Comparison of ENCODE assay signal across 15 cellular contexts in genomic region chr4:78167510-78167909, GRCh38.
DNase-seq lines count a peak whose midpoint lies in the region; ATAC-seq, FAIRE-seq and TF ChIP-seq lines count a peak whose summit lies in the region.
"Had no signal": no experiment of that assay in that cellular context is flagged by ENCODE, and none has a peak within 500 bp of the region (broad histone marks: within the 10 kb centered on the region; RNA-seq: fewer than 3 reads in every experiment).

No MANE protein-coding gene starts in this region.

- TF ChIP-seq CTCF in A549 (IDR thresholded peaks at IDR 0.05) (no peak), K562 (IDR thresholded peaks at IDR 0.05 in 2 of 3, conservative IDR thresholded peaks at IDR 0.05 in 1 of 3; ENCODE audit: insufficient read depth in 2 of 3, low read depth in 1 of 3, low read length in 3 of 3) (no peak), neural cell (IDR thresholded peaks at IDR 0.05; ENCODE audit: poor library complexity, severe bottlenecking) (no peak), heart right ventricle (IDR thresholded peaks at IDR 0.05) (no peak)

- TF ChIP-seq RAD21 in A549 (conservative IDR thresholded peaks at IDR 0.05 in 1 of 2, IDR thresholded peaks at IDR 0.05 in 1 of 2) = no peak
- TF ChIP-seq RAD21 in K562 (CRISPR knock-in tag; conservative IDR thresholded peaks at IDR 0.05 in 1 of 2, IDR thresholded peaks at IDR 0.05 in 1 of 2) = no peak
- no peak for TF ChIP-seq RAD21 in neural cell (conservative IDR thresholded peaks at IDR 0.05)

- H3K4me1 ChIP-seq in A549 (no peaks in the 10 kb centered on the region), K562 (replicated peaks in 1 of 2; ENCODE audit: control insufficient read depth in 2 of 2, insufficient read depth in 2 of 2, low read length in 2 of 2) (no peaks in the 10 kb centered on the region), heart right ventricle (no peaks in the 10 kb centered on the region)

- H3K4me2 ChIP-seq in A549 = no peak overlapping the region
- H3K4me2 ChIP-seq in K562 (ENCODE audit: insufficient read depth, low read length) = no peak overlapping the region
- H3K4me2 ChIP-seq in neural cell (ENCODE audit: low read length) = no peak overlapping the region
- H3K4me2 ChIP-seq: KMS-11 had no signal

- no peak for FAIRE-seq in A549 (lab: Jason Lieb, UNC)
- no peak for FAIRE-seq in K562 (lab: Jason Lieb, UNC)
- FAIRE-seq: G401.6 had no signal

- no peaks in the 10 kb centered on the region for H3K9me1 ChIP-seq in K562 (ENCODE audit: control insufficient read depth, insufficient read depth, low read length)

- H3K27me3 ChIP-seq in K562 (ENCODE audit: control insufficient read depth in 2 of 2, insufficient read depth in 2 of 2, low read length in 2 of 2) = peaks cover 7 to 10% of the 10 kb centered on the region in 2 experiments; a peak in 2 of 5 replicates
- H3K27me3 ChIP-seq in neural cell (ENCODE audit: insufficient read depth, low read depth, low read length) = no peaks in the 10 kb centered on the region
- H3K27me3 ChIP-seq in heart right ventricle = no peaks in the 10 kb centered on the region

- POLR2A ChIA-PET in A549 (lab: Yijun Ruan, JAX) = no interaction called here
- POLR2A ChIA-PET in K562 (lab: Yijun Ruan, JAX) = no interaction called here

- no peaks in the 10 kb centered on the region for H3K9me3 ChIP-seq in A549
- no peaks in the 10 kb centered on the region for H3K9me3 ChIP-seq in K562 (replicated peaks; ENCODE audit: control insufficient read depth, insufficient read depth, low read depth, low read length)
- no peaks in the 10 kb centered on the region for H3K9me3 ChIP-seq in neural cell (ENCODE audit: low read length)
- H3K9me3 ChIP-seq in heart right ventricle = no peaks in the 10 kb centered on the region

- H3K27ac ChIP-seq in A549 = no peak overlapping the region
- H3K27ac ChIP-seq in K562 (ENCODE audit: extremely low read depth, low read depth, low read length) = no peak overlapping the region
- peak overlapping the region; percentile 1 for H3K27ac ChIP-seq in neural cell (ENCODE audit: low read length)
- no peak overlapping the region for H3K27ac ChIP-seq in heart right ventricle
- H3K27ac ChIP-seq: KMS-11 had no signal

- no peak overlapping the region for H3K4me3 ChIP-seq in A549
- no peak overlapping the region for H3K4me3 ChIP-seq in K562
- H3K4me3 ChIP-seq in neural cell (ENCODE audit: low read length) = no peak overlapping the region
- H3K4me3 ChIP-seq in heart right ventricle = no peak overlapping the region

- H4K20me1 ChIP-seq in K562 (replicated peaks; ENCODE audit: control insufficient read depth, insufficient read depth, low read length) (no peaks in the 10 kb centered on the region), neural cell (ENCODE audit: insufficient read depth) (no peaks in the 10 kb centered on the region)

- no peak for ATAC-seq in A549
- ATAC-seq in K562 = no peak
- no peak for ATAC-seq in HG03565 (IDR thresholded peaks at IDR 0.05; ENCODE audit: unreplicated experiment)
- ATAC-seq in heart right ventricle = no peak

- WGBS in A549 (ENCODE audit: missing lambda C conversion rate) = 7% methylated on average over 1 of the region's 1 CpG
- 0% methylated on average over 1 of the region's 1 CpG for WGBS in K562 (ENCODE audit: insufficient coverage, low coverage, missing lambda C conversion rate)
- WGBS in heart right ventricle, 2 donors = 89% methylated on average over 1 of the region's 1 CpG

- BruUV-seq in K562 (replicated peaks; lab: Mats Ljungman, UMichigan) = no TSS peak

- H3F3A ChIP-seq in neural cell (ENCODE audit: insufficient read depth, low read length, poor library complexity, severe bottlenecking) = no peaks in the 10 kb centered on the region

- H2AFZ ChIP-seq in K562 (ENCODE audit: low read depth, low read length) = no peak overlapping the region
- H2AFZ ChIP-seq in neural cell (ENCODE audit: low read depth, low read length) = no peak overlapping the region

- no peaks in the 10 kb centered on the region for H3K9me2 ChIP-seq in neural cell (ENCODE audit: insufficient read depth, low read length)

- intact Hi-C loops in K562 (cut with micrococcal nuclease) = loop anchor here (10.0 kb wide), 2 partner anchors 173 to 347 kb away; no protein-coding TSS in a partner anchor
- intact Hi-C loops in heart right ventricle (cut with DNase I) = no loop called here

- no peak for TF ChIP-seq POLR2A in A549 (IDR thresholded peaks at IDR 0.05; ENCODE audit: low read length)
- no peak for TF ChIP-seq POLR2A in K562 (conservative IDR thresholded peaks at IDR 0.05)

- H3K79me2 ChIP-seq in K562 (ENCODE audit: control insufficient read depth, insufficient read depth, low read length) (no peaks in the 10 kb centered on the region), neural cell (replicated peaks; ENCODE audit: insufficient read depth, low read length) (no peaks in the 10 kb centered on the region)

- no peak for TF ChIP-seq EP300 in A549 (IDR thresholded peaks at IDR 0.05)
- no peak for TF ChIP-seq EP300 in K562 (IDR thresholded peaks at IDR 0.05; ENCODE audit: low read length)
- TF ChIP-seq EP300 in neural cell (conservative IDR thresholded peaks at IDR 0.05; ENCODE audit: poor library complexity, severe bottlenecking) = no peak

- DNase-seq in A549 (ENCODE audit: low read depth in 1 of 2, low spot score in 1 of 2) (no peak), NCI-H69 (lab: John Stamatoyannopoulos, UW) (peak; percentile 61), K562 (ENCODE audit: extremely low read depth in 1 of 4, low spot score in 3 of 4) (no peak), heart right ventricle (no peak)
- DNase-seq in stimulated activated naive CD4-positive, alpha-beta T cell treated with Interleukin-2 at 50 U/mL for 16 hours (lab: John Stamatoyannopoulos, UW) = no peak
- DNase-seq: C1 segment of cervical spinal cord; Calu3; CD4-positive, alpha-beta T cell; DMS 273 treated with DMSO at 0.1 percent for 48 hours; HCEC 1CT; HFFc6 had no signal

- CTCF ChIA-PET in A549 (lab: Yijun Ruan, JAX) = no interaction called here
- CTCF ChIA-PET in K562 (lab: Yijun Ruan, JAX; ENCODE audit: low intra/inter-chr PET ratio) = no interaction called here

- H3K36me3 ChIP-seq in K562 (ENCODE audit: control insufficient read depth, insufficient read depth, low read length) (no peaks in the 10 kb centered on the region), neural cell (ENCODE audit: insufficient read depth, low read length) (no peaks in the 10 kb centered on the region), heart right ventricle (no peaks in the 10 kb centered on the region)

- no peak overlapping the region for H3K9ac ChIP-seq in K562 (ENCODE audit: insufficient read depth in 1 of 2, low read depth in 2 of 2, low read length in 2 of 2)
- no peak overlapping the region for H3K9ac ChIP-seq in neural cell (ENCODE audit: low read length)
- H3K9ac ChIP-seq: KMS-11 had no signal

- in situ Hi-C loops in K562 (cut with MboI) = no loop called here

TF ChIP-seq in A549, 52 proteins besides CTCF, POLR2A, EP300 and RAD21:
- TF ChIP-seq HEYL (CRISPR knock-in tag; IDR thresholded peaks at IDR 0.05) = no peak
- TF ChIP-seq MYC (IDR thresholded peaks at IDR 0.05; ENCODE audit: borderline replicate concordance, low read length) = no peak
- peak; percentile 57; the same call in 1 of the 2 replicates for TF ChIP-seq KDM1A (IDR thresholded peaks at IDR 0.05; ENCODE audit: low read depth)

TF ChIP-seq in K562, 482 proteins besides CTCF, POLR2A, EP300 and RAD21 (continues in another document):
- TF ChIP-seq ETS2 (tag; IDR thresholded peaks at IDR 0.05; ENCODE audit: borderline replicate concordance, poor library complexity, severe bottlenecking) (no peak), MNT (conservative IDR thresholded peaks at IDR 0.05) (no peak)

TF ChIP-seq in neural cell, 6 proteins besides CTCF, POLR2A, EP300 and RAD21:
- no peak for TF ChIP-seq TAF1 (IDR thresholded peaks at IDR 0.05; ENCODE audit: low read depth)
- no peak for TF ChIP-seq EZH2 (IDR thresholded peaks at IDR 0.05; ENCODE audit: borderline replicate concordance, insufficient read depth, low read length, poor library complexity, severe bottlenecking)
- no peak for TF ChIP-seq MXI1 (conservative IDR thresholded peaks at IDR 0.05; ENCODE audit: poor library complexity, severe bottlenecking)
- no peak for TF ChIP-seq REST (IDR thresholded peaks at IDR 0.05; ENCODE audit: borderline replicate concordance)
- TF ChIP-seq SMC3 (conservative IDR thresholded peaks at IDR 0.05; ENCODE audit: poor library complexity) = no peak
- no peak for TF ChIP-seq POLR2AphosphoS5 (IDR thresholded peaks at IDR 0.05)

Comparison
In these comparisons a context has a peak if more than half of its experiments do, and no peak if none do; other contexts are left out.
1. Of the 35 proteins assayed by ChIP-seq in both K562 and A549: peak only in K562: none; only in A549: KDM1A; in both: none; in neither: 34.